Comparison of ENCODE assay signal across 22 cellular contexts in the genomic region with DNA sequence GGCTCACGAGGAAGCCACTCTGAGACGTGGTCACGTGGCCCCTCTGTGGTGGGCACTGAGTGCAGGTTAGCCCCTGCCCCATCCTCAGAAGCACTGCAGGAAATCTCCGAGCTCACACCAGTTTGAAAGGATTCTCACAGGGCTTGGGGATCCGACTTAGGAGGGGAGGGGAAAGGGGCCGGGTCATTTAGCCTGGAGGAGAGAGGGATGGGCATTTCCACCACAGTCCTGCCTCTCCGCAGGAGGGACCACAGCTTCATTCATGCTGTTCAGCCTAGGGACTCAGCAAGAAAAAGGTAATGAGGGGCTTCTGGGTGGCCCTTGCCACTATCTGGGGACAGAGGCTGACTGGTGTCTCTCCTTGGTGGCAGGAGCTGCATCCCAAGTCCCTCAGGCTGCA.
DNase-seq lines count a peak whose midpoint lies in the region; ATAC-seq, FAIRE-seq and TF ChIP-seq lines count a peak whose summit lies in the region.
"Had no signal": no experiment of that assay in that cellular context is flagged by ENCODE, and none has a peak within 500 bp of the region (broad histone marks: within the 10 kb centered on the region; RNA-seq: fewer than 3 reads in every experiment).

No MANE protein-coding gene starts in this region.

- no peak overlapping the region for H3K27ac Mint-ChIP-seq in activated CD4-positive, alpha-beta memory T cell treated with anti-CD3 and anti-CD28 coated beads for 36 hours

- peaks cover 14% of the 10 kb centered on the region for H3K79me1 ChIP-seq in neuronal stem cell (ENCODE audit: low read depth, low read length)

- H2BK15ac ChIP-seq in neuronal stem cell (ENCODE audit: low read length): no peak overlapping the region

- H2BK120ac ChIP-seq in neuronal stem cell (ENCODE audit: low read depth, low read length): no peak overlapping the region

- no peak overlapping the region for H3K4ac ChIP-seq in neuronal stem cell (ENCODE audit: low read length)

- H3K4me2 ChIP-seq in neuronal stem cell (ENCODE audit: insufficient read depth, low read length, poor library complexity, severe bottlenecking): no peak overlapping the region
- H3K4me2 ChIP-seq: A549 had no signal

- peaks cover 8% of the 10 kb centered on the region for H3K9me3 Mint-ChIP-seq in activated CD4-positive, alpha-beta memory T cell treated with anti-CD3 and anti-CD28 coated beads for 36 hours

- no CpG with 5 or more reads among the region's 7 CpGs for WGBS in neuronal stem cell (ENCODE audit: extremely low coverage in 2 of 2, insufficient read length in 2 of 2, insufficient replicate concordance in 1 of 2), 2 donors
- 88 to 91% methylated on average over 7 of the region's 7 CpGs for WGBS in pancreas, 2 donors

- no peak for FAIRE-seq in pancreas (lab: Jason Lieb, UNC)
- FAIRE-seq: A549, G401.6, GM19239, H54 had no signal

- H3K23ac ChIP-seq in neuronal stem cell (ENCODE audit: low read depth, low read length, poor library complexity): no peak overlapping the region

- POLR2A ChIA-PET in activated CD4-positive, alpha-beta memory T cell treated with anti-CD3 and anti-CD28 coated beads for 36 hours (lab: Charles Lee): no interaction called here

- H3K27me3 ChIP-seq in neuronal stem cell (ENCODE audit: control insufficient read depth in 3 of 3, insufficient read depth in 3 of 3, low read depth in 1 of 3, low read length in 3 of 3): peaks cover 0 to 6% (median 0%) of the 10 kb centered on the region in 3 experiments
- no peaks in the 10 kb centered on the region for H3K27me3 ChIP-seq in pancreas
- H3K27me3 ChIP-seq: BE2C had no signal

- no peak overlapping the region for H2BK5ac ChIP-seq in neuronal stem cell (ENCODE audit: low read length)

- no peak overlapping the region for H3K4me3 Mint-ChIP-seq in activated CD4-positive, alpha-beta memory T cell treated with anti-CD3 and anti-CD28 coated beads for 36 hours
- H3K4me3 Mint-ChIP-seq: CD4-positive, alpha-beta memory T cell had no signal

- no peak overlapping the region for H2AFZ ChIP-seq in neuronal stem cell (ENCODE audit: low read length)

- H3K27me3 Mint-ChIP-seq in activated CD4-positive, alpha-beta memory T cell treated with anti-CD3 and anti-CD28 coated beads for 36 hours: no peaks in the 10 kb centered on the region
- H3K27me3 Mint-ChIP-seq: CD4-positive, alpha-beta memory T cell had no signal

- no peak overlapping the region for H4K91ac ChIP-seq in neuronal stem cell (ENCODE audit: low read depth, low read length, poor library complexity)

- no peak overlapping the region for H3K9ac ChIP-seq in neuronal stem cell (ENCODE audit: low read depth, low read length, poor library complexity)

- H2AK5ac ChIP-seq in neuronal stem cell (ENCODE audit: low read depth, low read length): no peak overlapping the region

- H3K18ac ChIP-seq in neuronal stem cell (ENCODE audit: low read length): no peak overlapping the region

- H3K4me3 ChIP-seq in neuronal stem cell (ENCODE audit: low read length in 2 of 2) (no peak overlapping the region), pancreas (no peak overlapping the region)
- H3K4me3 ChIP-seq: A549 had no signal

- CTCF ChIA-PET in activated CD4-positive, alpha-beta memory T cell treated with anti-CD3 and anti-CD28 coated beads for 36 hours (lab: Charles Lee): no interaction called here

- intact Hi-C loops in pancreas (cut with DNase I): no loop called here
- intact Hi-C loops in activated CD4-positive, alpha-beta memory T cell treated with anti-CD3 and anti-CD28 coated beads for 36 hours (cut with micrococcal nuclease): no loop called here

- no peak overlapping the region for H4K8ac ChIP-seq in neuronal stem cell (ENCODE audit: low read depth, low read length)

- H3K36me3 Mint-ChIP-seq in activated CD4-positive, alpha-beta memory T cell treated with anti-CD3 and anti-CD28 coated beads for 36 hours: no peaks in the 10 kb centered on the region

- ATAC-seq in pancreas: no peak
- no peak for ATAC-seq in GM21390 (IDR thresholded peaks at IDR 0.05; ENCODE audit: unreplicated experiment)
- ATAC-seq: A549 had no signal

- H3K4me1 Mint-ChIP-seq in activated CD4-positive, alpha-beta memory T cell treated with anti-CD3 and anti-CD28 coated beads for 36 hours (ENCODE audit: low read depth): no peaks in the 10 kb centered on the region

- H3K9me3 ChIP-seq in neuronal stem cell (replicated peaks in 1 of 2; ENCODE audit: control insufficient read depth in 2 of 2, insufficient read depth in 1 of 2, low read depth in 1 of 2, low read length in 2 of 2) (peaks cover 2 to 9% of the 10 kb centered on the region in 2 donors), pancreas (no peaks in the 10 kb centered on the region)
- H3K9me3 ChIP-seq: A549, BE2C had no signal

- H3K27ac ChIP-seq in neuronal stem cell (replicated peaks; ENCODE audit: low read length) (peak overlapping the region; percentile 4), pancreas (no peak overlapping the region)
- H3K27ac ChIP-seq: A549 had no signal

- no peak overlapping the region for H3K14ac ChIP-seq in neuronal stem cell (ENCODE audit: low read length)

- no peak overlapping the region for H2BK12ac ChIP-seq in neuronal stem cell (ENCODE audit: low read length)

- H3K4me1 ChIP-seq in neuronal stem cell (ENCODE audit: control insufficient read depth in 2 of 2, insufficient read depth in 1 of 2, low read depth in 1 of 2, low read length in 2 of 2) (peaks cover 0 to 22% of the 10 kb centered on the region in 2 donors), pancreas (no peaks in the 10 kb centered on the region)
- H3K4me1 ChIP-seq: A549, BE2C had no signal

- DNase-seq in ELF-1 (ENCODE audit: low read depth, low spot score) (peak; percentile 44), ecto neural progenitor cell (ENCODE audit: low spot score) (peak; percentile 59), iPS-NIHi7 (ENCODE audit: extremely low spot score) (peak; percentile 44), neuronal stem cell (ENCODE audit: low spot score) (peak; percentile 46), pancreas (no peak)
- DNase-seq in activated CD4-positive, alpha-beta memory T cell treated with anti-CD3 and anti-CD28 coated beads for 36 hours: no peak
- DNase-seq: 8988T; ACHN; AML-193; BE2C; Calu3; CD4-positive, alpha-beta memory T cell; COR-L47; DMS53; DMS79 treated with DMSO at 0.1 percent for 48 hours; GOT3; HCEC 1CT had no signal

- TF ChIP-seq CTCF in pancreas (IDR thresholded peaks at IDR 0.05): no peak

- H3K36me3 ChIP-seq in neuronal stem cell (replicated peaks in 1 of 2; ENCODE audit: control insufficient read depth in 2 of 2, insufficient read depth in 2 of 2, low read length in 2 of 2): peaks cover 10 to 27% of the 10 kb centered on the region in 2 donors
- peaks cover 0 to 6% (median 0%) of the 10 kb centered on the region in 3 donors for H3K36me3 ChIP-seq in pancreas
- H3K36me3 ChIP-seq: BE2C had no signal

Comparison
In these comparisons a context has a peak if more than half of its experiments do, and no peak if none do; other contexts are left out.
1. DNase-seq: peak in ELF-1 (single experiment), ecto neural progenitor cell (single experiment), iPS-NIHi7 (single experiment) and neuronal stem cell (single experiment); none in pancreas (0 of 6) and activated CD4-positive, alpha-beta memory T cell treated with anti-CD3 and anti-CD28 coated beads for 36 hours (single experiment).